ENCODE assay signal across 1 cellular context in the genomic region with DNA sequence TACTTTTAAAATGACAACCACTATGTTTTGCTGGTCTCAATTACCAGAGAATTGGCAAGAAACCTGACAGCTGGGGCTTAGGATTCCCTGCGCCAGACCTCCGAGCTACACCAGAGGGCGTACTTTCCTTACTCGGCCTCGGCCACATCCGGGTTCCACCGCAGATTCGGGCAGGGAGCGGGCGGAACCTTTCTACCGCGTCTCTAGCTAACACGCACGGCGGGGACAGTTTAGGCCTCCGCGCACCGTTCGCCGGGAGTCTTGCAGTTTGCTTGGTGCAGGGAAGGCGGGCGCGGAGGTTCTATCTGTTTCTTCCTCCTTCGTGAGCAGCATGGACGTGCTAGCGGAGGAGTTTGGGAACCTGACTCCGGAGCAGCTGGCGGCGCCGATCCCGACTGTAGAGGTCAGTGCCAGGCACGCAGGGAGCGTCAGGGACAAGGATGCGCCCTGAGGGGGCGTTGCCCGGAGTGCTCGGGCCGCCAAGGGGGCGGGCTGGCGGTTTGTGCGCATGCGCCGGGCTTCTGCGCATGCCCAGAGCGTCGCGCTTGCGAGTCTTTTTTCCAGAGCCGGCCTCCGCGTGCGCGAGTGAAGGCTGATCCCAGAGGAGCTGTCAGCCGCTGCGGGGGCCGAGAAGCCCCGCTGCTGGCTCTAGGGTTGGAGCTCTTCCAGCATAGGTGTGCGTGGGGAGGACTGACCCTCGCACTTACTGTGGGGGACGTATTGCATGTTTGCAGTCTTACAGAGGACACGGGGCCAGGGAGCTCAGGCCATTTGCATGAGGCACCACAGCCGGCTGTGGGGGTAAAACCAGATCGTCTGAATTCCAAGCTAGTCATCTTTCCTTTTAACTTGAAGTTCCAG.
TF ChIP-seq lines count a peak whose summit lies in the region.

Gene POLR3B (plus strand): TSS at position 200 of the 861 bp plus-strand sequence. CDS start 132 bp downstream, at position 332.

TF ChIP-seq in HepG2, 621 proteins besides CTCF, POLR2A, EP300 and RAD21 (continued from another document and continues in another):
- TF ChIP-seq, protein P1, sequence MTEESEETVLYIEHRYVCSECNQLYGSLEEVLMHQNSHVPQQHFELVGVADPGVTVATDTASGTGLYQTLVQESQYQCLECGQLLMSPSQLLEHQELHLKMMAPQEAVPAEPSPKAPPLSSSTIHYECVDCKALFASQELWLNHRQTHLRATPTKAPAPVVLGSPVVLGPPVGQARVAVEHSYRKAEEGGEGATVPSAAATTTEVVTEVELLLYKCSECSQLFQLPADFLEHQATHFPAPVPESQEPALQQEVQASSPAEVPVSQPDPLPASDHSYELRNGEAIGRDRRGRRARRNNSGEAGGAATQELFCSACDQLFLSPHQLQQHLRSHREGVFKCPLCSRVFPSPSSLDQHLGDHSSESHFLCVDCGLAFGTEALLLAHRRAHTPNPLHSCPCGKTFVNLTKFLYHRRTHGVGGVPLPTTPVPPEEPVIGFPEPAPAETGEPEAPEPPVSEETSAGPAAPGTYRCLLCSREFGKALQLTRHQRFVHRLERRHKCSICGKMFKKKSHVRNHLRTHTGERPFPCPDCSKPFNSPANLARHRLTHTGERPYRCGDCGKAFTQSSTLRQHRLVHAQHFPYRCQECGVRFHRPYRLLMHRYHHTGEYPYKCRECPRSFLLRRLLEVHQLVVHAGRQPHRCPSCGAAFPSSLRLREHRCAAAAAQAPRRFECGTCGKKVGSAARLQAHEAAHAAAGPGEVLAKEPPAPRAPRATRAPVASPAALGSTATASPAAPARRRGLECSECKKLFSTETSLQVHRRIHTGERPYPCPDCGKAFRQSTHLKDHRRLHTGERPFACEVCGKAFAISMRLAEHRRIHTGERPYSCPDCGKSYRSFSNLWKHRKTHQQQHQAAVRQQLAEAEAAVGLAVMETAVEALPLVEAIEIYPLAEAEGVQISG (CRISPR knock-in tag; IDR thresholded peaks at IDR 0.05), result peak; percentile 91
- TF ChIP-seq TEAD2 (CRISPR knock-in tag; IDR thresholded peaks at IDR 0.05) (no peak), KAT7 (CRISPR knock-in tag; IDR thresholded peaks at IDR 0.05; ENCODE audit: borderline replicate concordance) (peak; percentile 79), KAT8 (CRISPR knock-in tag; IDR thresholded peaks at IDR 0.05) (peak; percentile 96), ZNF720 (CRISPR knock-in tag; IDR thresholded peaks at IDR 0.05) (0 out of 2 replicates have a peak, but pooled peaks have one; percentile 44), ZBTB42 (CRISPR knock-in tag; IDR thresholded peaks at IDR 0.05) (peak; percentile 74; the same call in 1 of the 2 replicates), HIC2 (CRISPR knock-in tag; IDR thresholded peaks at IDR 0.05; ENCODE audit: low read depth) (no peak), ZBED4 (CRISPR knock-in tag; IDR thresholded peaks at IDR 0.05; ENCODE audit: borderline replicate concordance) (peak; percentile 83), ZNF20 (CRISPR knock-in tag; IDR thresholded peaks at IDR 0.05) (no peak), KDM1A (CRISPR knock-in tag; IDR thresholded peaks at IDR 0.05) (no peak), ZFP1 (CRISPR knock-in tag; IDR thresholded peaks at IDR 0.05) (no peak; the same call in 1 of the 2 replicates), LCORL (IDR thresholded peaks at IDR 0.05) (no peak), LCORL (CRISPR knock-in tag; IDR thresholded peaks at IDR 0.05) (peak; percentile 93), CBX1 (IDR thresholded peaks at IDR 0.05; ENCODE audit: low read depth) (peak; percentile 20), ZNF737 (CRISPR knock-in tag; IDR thresholded peaks at IDR 0.05; ENCODE audit: borderline replicate concordance) (peak; percentile 91; the same call in 1 of the 2 replicates), RBM39 (IDR thresholded peaks at IDR 0.05; ENCODE audit: low read depth, low read length, poor library complexity, severe bottlenecking) (peak; percentile 93), TSC22D2 (CRISPR knock-in tag; IDR thresholded peaks at IDR 0.05; ENCODE audit: borderline replicate concordance) (peak; percentile 85; the same call in 1 of the 2 replicates), ZNF747 (CRISPR knock-in tag; IDR thresholded peaks at IDR 0.05; ENCODE audit: borderline replicate concordance) (no peak; the same call in 1 of the 2 replicates), CSRNP2 (CRISPR knock-in tag; conservative IDR thresholded peaks at IDR 0.05; ENCODE audit: low read depth) (no peak), ZFP36L1 (CRISPR knock-in tag; IDR thresholded peaks at IDR 0.05) (0 out of 2 replicates have a peak, but pooled peaks have one; percentile 21), PAF1 (CRISPR knock-in tag; IDR thresholded peaks at IDR 0.05) (no peak), IRX3 (CRISPR knock-in tag; IDR thresholded peaks at IDR 0.05; ENCODE audit: borderline replicate concordance, low read depth) (peak; percentile 92; the same call in 1 of the 2 replicates), ARID5B (CRISPR knock-in tag; IDR thresholded peaks at IDR 0.05) (peak; percentile 82), MEIS1 (CRISPR knock-in tag; IDR thresholded peaks at IDR 0.05; ENCODE audit: borderline replicate concordance) (peak; percentile 96), TCF7L2 (IDR thresholded peaks at IDR 0.05; ENCODE audit: low read depth, low read length) (no peak), ZNF12 (CRISPR knock-in tag; IDR thresholded peaks at IDR 0.05) (peak; percentile 82), SMARCC2 (IDR thresholded peaks at IDR 0.05) (no peak), ZNF776 (CRISPR knock-in tag; IDR thresholded peaks at IDR 0.05) (peak; percentile 92; the same call in 1 of the 2 replicates), ZSCAN22 (CRISPR knock-in tag; IDR thresholded peaks at IDR 0.05) (no peak), MXD1 (CRISPR knock-in tag; IDR thresholded peaks at IDR 0.05) (peak; percentile 85), RELA (CRISPR knock-in tag; IDR thresholded peaks at IDR 0.05) (peak; percentile 30; the same call in 1 of the 2 replicates), ATF7 (IDR thresholded peaks at IDR 0.05) (no peak), ATF7 (CRISPR knock-in tag; IDR thresholded peaks at IDR 0.05) (no peak), ZNF441 (CRISPR knock-in tag; IDR thresholded peaks at IDR 0.05; ENCODE audit: borderline replicate concordance) (peak; percentile 72; the same call in 1 of the 2 replicates)
- TF ChIP-seq, protein P2, sequence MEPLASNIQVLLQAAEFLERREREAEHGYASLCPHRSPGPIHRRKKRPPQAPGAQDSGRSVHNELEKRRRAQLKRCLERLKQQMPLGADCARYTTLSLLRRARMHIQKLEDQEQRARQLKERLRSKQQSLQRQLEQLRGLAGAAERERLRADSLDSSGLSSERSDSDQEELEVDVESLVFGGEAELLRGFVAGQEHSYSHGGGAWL (CRISPR knock-in tag; IDR thresholded peaks at IDR 0.05), result peak; percentile 81; the same call in 1 of the 2 replicates
- TF ChIP-seq, protein P3, sequence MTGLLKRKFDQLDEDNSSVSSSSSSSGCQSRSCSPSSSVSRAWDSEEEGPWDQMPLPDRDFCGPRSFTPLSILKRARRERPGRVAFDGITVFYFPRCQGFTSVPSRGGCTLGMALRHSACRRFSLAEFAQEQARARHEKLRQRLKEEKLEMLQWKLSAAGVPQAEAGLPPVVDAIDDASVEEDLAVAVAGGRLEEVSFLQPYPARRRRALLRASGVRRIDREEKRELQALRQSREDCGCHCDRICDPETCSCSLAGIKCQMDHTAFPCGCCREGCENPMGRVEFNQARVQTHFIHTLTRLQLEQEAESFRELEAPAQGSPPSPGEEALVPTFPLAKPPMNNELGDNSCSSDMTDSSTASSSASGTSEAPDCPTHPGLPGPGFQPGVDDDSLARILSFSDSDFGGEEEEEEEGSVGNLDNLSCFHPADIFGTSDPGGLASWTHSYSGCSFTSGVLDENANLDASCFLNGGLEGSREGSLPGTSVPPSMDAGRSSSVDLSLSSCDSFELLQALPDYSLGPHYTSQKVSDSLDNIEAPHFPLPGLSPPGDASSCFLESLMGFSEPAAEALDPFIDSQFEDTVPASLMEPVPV (CRISPR knock-in tag; IDR thresholded peaks at IDR 0.05), result peak; percentile 95
- TF ChIP-seq, protein P4, sequence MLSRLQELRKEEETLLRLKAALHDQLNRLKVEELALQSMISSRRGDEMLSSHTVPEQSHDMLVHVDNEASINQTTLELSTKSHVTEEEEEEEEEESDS (CRISPR knock-in tag; IDR thresholded peaks at IDR 0.05; ENCODE audit: borderline replicate concordance), result peak; percentile 75; the same call in 1 of the 2 replicates
